Comparison of ENCODE assay signal across 8 cellular contexts in the genomic region with DNA sequence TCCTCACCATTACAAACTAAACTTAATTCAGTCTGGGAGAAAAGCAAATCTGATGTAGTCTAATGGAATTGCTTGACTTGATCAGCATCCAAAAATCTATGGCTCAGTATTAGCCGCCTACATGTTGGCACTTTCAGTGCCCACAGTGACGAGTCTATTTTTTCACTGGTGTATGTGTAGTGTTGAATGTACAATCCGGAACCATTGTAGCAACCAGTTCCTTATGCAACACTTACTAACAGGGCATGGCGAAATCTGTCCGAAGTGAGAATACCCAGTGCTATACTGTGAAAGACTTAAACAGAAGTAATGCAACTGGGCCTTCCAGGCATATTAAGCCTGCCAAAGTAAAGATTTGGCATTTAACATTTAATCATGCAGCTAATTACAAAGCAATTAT. TPM values are rescaled to one million over a fixed set of nuclear protein-coding genes. Genes with fewer than 3 reads are reported as not detected.
"Had no signal": no experiment of that assay in that cellular context is flagged by ENCODE, and none has a peak within 500 bp of the region (broad histone marks: within the 10 kb centered on the region; RNA-seq: fewer than 3 reads in every experiment).

No MANE protein-coding gene starts in this region.

- H3K9me3 Mint-ChIP-seq: activated T-helper 1 cell treated with anti-CD3 and anti-CD28 coated beads, Interleukin-12 subunit alpha, Interleukin-12 subunit beta, Interleukin-2, Interleukin-4 antibody, amounts not matched to agents 30 ng/mL and 10 ng/mL and 1 ng/mL, durations not matched to agents 14 hours and 24 hours and 36 hours; memory B cell had no signal

- H3K4me1 Mint-ChIP-seq: memory B cell had no signal

- H3K27ac Mint-ChIP-seq: activated T-helper 1 cell treated with anti-CD3 and anti-CD28 coated beads, Interleukin-12 subunit alpha, Interleukin-12 subunit beta, Interleukin-2, Interleukin-4 antibody, amounts not matched to agents 30 ng/mL and 10 ng/mL and 1 ng/mL, durations not matched to agents 14 hours and 24 hours and 36 hours; memory B cell had no signal

- DNase-seq: activated CD4-positive, alpha-beta T cell treated with anti-CD3 and anti-CD28 coated beads for 48 hours; activated naive CD4-positive, alpha-beta T cell; foreskin melanocyte; stimulated activated CD4-positive, alpha-beta T cell treated with anti-CD3 and anti-CD28 coated beads, Interleukin-4, amount 100 ng/mL, for 4 hours; stomach; T-helper 9 cell had no signal

- H3K27ac ChIP-seq: stomach had no signal

- H3K9me3 ChIP-seq: stomach had no signal

- H3K27me3 Mint-ChIP-seq: memory B cell had no signal

- H3K27me3 ChIP-seq: stomach had no signal

- H3K4me1 ChIP-seq: stomach had no signal

- H3K4me3 Mint-ChIP-seq: activated T-helper 1 cell treated with anti-CD3 and anti-CD28 coated beads, Interleukin-12 subunit alpha, Interleukin-12 subunit beta, Interleukin-2, Interleukin-4 antibody, amounts not matched to agents 30 ng/mL and 10 ng/mL and 1 ng/mL, durations not matched to agents 14 hours and 24 hours and 36 hours; memory B cell had no signal

- H3K4me3 ChIP-seq: stomach had no signal

RNA-seq across cellular contexts. Expression of gene LRRN1, which starts 18.6 kb away (rescaled TPM):
- total RNA-seq: activated T-helper 1 cell treated with anti-CD3 and anti-CD28 coated beads, Interleukin-12 subunit alpha, Interleukin-12 subunit beta, Interleukin-2, Interleukin-4 antibody, amounts not matched to agents 30 ng/mL and 10 ng/mL and 1 ng/mL, durations not matched to agents 14 hours and 24 hours and 36 hours had no signal
